In genomic region chr21:42311816-42312625, GRCh38 we compare ENCODE assay signal across 24 cellular contexts. TPM values are rescaled to one million over a fixed set of nuclear protein-coding genes. Genes with fewer than 3 reads are reported as not detected.
DNase-seq lines count a peak whose midpoint lies in the region; ATAC-seq and TF ChIP-seq lines count a peak whose summit lies in the region.
"Had no signal": no experiment of that assay in that cellular context is flagged by ENCODE, and none has a peak within 500 bp of the region (broad histone marks: within the 10 kb centered on the region; RNA-seq: fewer than 3 reads in every experiment).

No MANE protein-coding gene starts in this region.

- no peak overlapping the region for H4K91ac ChIP-seq in mesenchymal stem cell (ENCODE audit: low read length)

- no peak overlapping the region for H3K4me2 ChIP-seq in mesenchymal stem cell (ENCODE audit: low read length, poor library complexity, severe bottlenecking)

- H2AFZ ChIP-seq in mesenchymal stem cell (ENCODE audit: low read depth, low read length), result no peak overlapping the region

- peak; percentile 72 to 82 for ATAC-seq in left cardiac atrium
- no peak for ATAC-seq in activated CD8-positive, alpha-beta memory T cell treated with anti-CD3 and anti-CD28 coated beads, Interleukin-2, amount 10 ng/mL, durations not matched to agents 7 days and 5 days
- ATAC-seq in CD4-positive, alpha-beta T cell (ENCODE audit: poor library complexity), result no peak
- no peak for ATAC-seq in HG02610 (IDR thresholded peaks at IDR 0.05; ENCODE audit: unreplicated experiment)
- ATAC-seq in activated T-cell treated with anti-CD3 and anti-CD28 coated beads, Interleukin-2, amount 50 U/mL, for 4 hours, result no peak
- ATAC-seq: activated naive CD4-positive, alpha-beta T cell treated with anti-CD3 and anti-CD28 coated beads, Interleukin-2, amount 50 U/mL, for 72 hours; esophagus mucosa; T-helper 17 cell had no signal

- H3K27me3 ChIP-seq in left ventricle myocardium inferior (ENCODE audit: low read depth), result peaks cover 37% of the 10 kb centered on the region
- peaks cover 8 to 88% of the 10 kb centered on the region in 2 experiments for H3K27me3 ChIP-seq in mesenchymal stem cell (ENCODE audit: control insufficient read depth in 1 of 2, insufficient read depth in 1 of 2, low read length in 2 of 2)
- H3K27me3 ChIP-seq in CD4-positive, alpha-beta T cell (ENCODE audit: control insufficient read depth, insufficient read depth, low read length), result peaks cover 6% of the 10 kb centered on the region

- peak overlapping the region; percentile 48 for H2BK5ac ChIP-seq in mesenchymal stem cell (ENCODE audit: low read depth, low read length, poor library complexity, severe bottlenecking)

- H2BK12ac ChIP-seq in mesenchymal stem cell (ENCODE audit: low read length in 2 of 2), result no peak overlapping the region

- H3K4ac ChIP-seq in mesenchymal stem cell (ENCODE audit: low read depth in 1 of 2, low read length in 2 of 2), result no peak overlapping the region

- peaks cover 12% of the 10 kb centered on the region for H3K4me1 Mint-ChIP-seq in activated CD8-positive, alpha-beta memory T cell treated with anti-CD3 and anti-CD28 coated beads, Interleukin-2, amount 10 ng/mL, durations not matched to agents 7 days and 5 days
- H3K4me1 Mint-ChIP-seq in CD4-positive, alpha-beta T cell (ENCODE audit: low read depth), result peaks cover 9% of the 10 kb centered on the region
- peaks cover 4% of the 10 kb centered on the region for H3K4me1 Mint-ChIP-seq in activated T-cell treated with anti-CD3 and anti-CD28 coated beads, Interleukin-2, amount 50 U/mL, for 4 hours (ENCODE audit: low read depth)
- H3K4me1 Mint-ChIP-seq: memory B cell had no signal

- H3K27ac Mint-ChIP-seq in activated CD8-positive, alpha-beta memory T cell treated with anti-CD3 and anti-CD28 coated beads, Interleukin-2, amount 10 ng/mL, durations not matched to agents 7 days and 5 days, result no peak overlapping the region
- H3K27ac Mint-ChIP-seq in CD4-positive, alpha-beta T cell, result no peak overlapping the region
- H3K27ac Mint-ChIP-seq: activated CD4-positive, alpha-beta memory T cell treated with anti-CD3 and anti-CD28 coated beads for 36 hours; activated naive CD4-positive, alpha-beta T cell treated with anti-CD3 and anti-CD28 coated beads, Interleukin-2, amount 50 U/mL, for 72 hours; H9; memory B cell; nephron; progenitor cell of endocrine pancreas; T-helper 17 cell had no signal

- H3K9me3 Mint-ChIP-seq in activated CD8-positive, alpha-beta memory T cell treated with anti-CD3 and anti-CD28 coated beads, Interleukin-2, amount 10 ng/mL, durations not matched to agents 7 days and 5 days (ENCODE audit: low read depth), result no peaks in the 10 kb centered on the region
- H3K9me3 Mint-ChIP-seq in CD4-positive, alpha-beta T cell, result no peaks in the 10 kb centered on the region
- no peaks in the 10 kb centered on the region for H3K9me3 Mint-ChIP-seq in activated T-cell treated with anti-CD3 and anti-CD28 coated beads, Interleukin-2, amount 50 U/mL, for 4 hours
- H3K9me3 Mint-ChIP-seq: activated CD4-positive, alpha-beta memory T cell treated with anti-CD3 and anti-CD28 coated beads for 36 hours; activated naive CD4-positive, alpha-beta T cell treated with anti-CD3 and anti-CD28 coated beads, Interleukin-2, amount 50 U/mL, for 72 hours; H9; memory B cell; nephron had no signal

- DNase-seq in left cardiac atrium, result no peak
- no peak for DNase-seq in left ventricle myocardium inferior
- peak; percentile 28 for DNase-seq in activated CD8-positive, alpha-beta memory T cell treated with anti-CD3 and anti-CD28 coated beads, Interleukin-2, amount 10 ng/mL, durations not matched to agents 7 days and 5 days
- DNase-seq in mesenchymal stem cell, result no peak
- DNase-seq in CD4-positive, alpha-beta T cell, result no peak
- DNase-seq in activated T-cell treated with anti-CD3 and anti-CD28 coated beads, Interleukin-2, amount 50 U/mL, for 4 hours, result no peak
- DNase-seq: activated CD4-positive, alpha-beta memory T cell treated with anti-CD3 and anti-CD28 coated beads for 36 hours; effector memory CD4-positive, alpha-beta T cell; H9; kidney glomerular epithelial cell; NCI-H1436 treated with DMSO at 0.1 percent for 48 hours; NCI-H774; stimulated activated CD4-positive, alpha-beta T cell treated with anti-CD3 and anti-CD28 coated beads, Interleukin-2, amount 100 ng/mL, for 24 hours; stimulated activated naive CD4-positive, alpha-beta T cell; T-helper 17 cell; tibial artery had no signal

- no peaks in the 10 kb centered on the region for H3K36me3 Mint-ChIP-seq in activated CD8-positive, alpha-beta memory T cell treated with anti-CD3 and anti-CD28 coated beads, Interleukin-2, amount 10 ng/mL, durations not matched to agents 7 days and 5 days
- H3K36me3 Mint-ChIP-seq in CD4-positive, alpha-beta T cell (ENCODE audit: low read depth), result no peaks in the 10 kb centered on the region
- H3K36me3 Mint-ChIP-seq in activated T-cell treated with anti-CD3 and anti-CD28 coated beads, Interleukin-2, amount 50 U/mL, for 4 hours (ENCODE audit: insufficient read depth), result no peaks in the 10 kb centered on the region
- H3K36me3 Mint-ChIP-seq: activated CD4-positive, alpha-beta memory T cell treated with anti-CD3 and anti-CD28 coated beads for 36 hours; activated naive CD4-positive, alpha-beta T cell treated with anti-CD3 and anti-CD28 coated beads, Interleukin-2, amount 50 U/mL, for 72 hours; memory B cell had no signal

- no peak overlapping the region for H3K23ac ChIP-seq in mesenchymal stem cell (ENCODE audit: low read length in 2 of 2)

- CTCF ChIA-PET in activated CD8-positive, alpha-beta memory T cell treated with anti-CD3 and anti-CD28 coated beads, Interleukin-2, amount 10 ng/mL, durations not matched to agents 7 days and 5 days (lab: Charles Lee), result interaction anchor here (2.7 kb wide), 1 partner anchor 139 kb away, joined by 22 read pairs; no protein-coding TSS in a partner anchor
- CTCF ChIA-PET in CD4-positive, alpha-beta T cell (lab: Charles Lee), result no interaction called here

- H2BK120ac ChIP-seq in mesenchymal stem cell (ENCODE audit: low read depth, low read length), result no peak overlapping the region

- peaks cover 1% of the 10 kb centered on the region for H3K79me1 ChIP-seq in mesenchymal stem cell (replicated peaks; ENCODE audit: low read length, poor library complexity, severe bottlenecking)

- H2BK15ac ChIP-seq in mesenchymal stem cell (ENCODE audit: low read depth, poor library complexity, severe bottlenecking), result no peak overlapping the region

- 77% methylated on average over 20 of the region's 21 CpGs for WGBS in mesenchymal stem cell

- H3K9ac ChIP-seq in mesenchymal stem cell (ENCODE audit: low read length), result no peak overlapping the region

- no peak overlapping the region for H3K18ac ChIP-seq in mesenchymal stem cell (ENCODE audit: low read depth in 1 of 2, low read length in 2 of 2)

- H3K27ac ChIP-seq in left ventricle myocardium inferior (replicated peaks) (no peak overlapping the region), mesenchymal stem cell (ENCODE audit: low read length, poor library complexity, severe bottlenecking) (no peak overlapping the region)
- H3K27ac ChIP-seq in CD4-positive, alpha-beta T cell (ENCODE audit: low read depth, low read length), result no peak overlapping the region
- H3K27ac ChIP-seq: tibial artery had no signal

- peaks cover 6% of the 10 kb centered on the region for H3K27me3 Mint-ChIP-seq in activated CD8-positive, alpha-beta memory T cell treated with anti-CD3 and anti-CD28 coated beads, Interleukin-2, amount 10 ng/mL, durations not matched to agents 7 days and 5 days
- H3K27me3 Mint-ChIP-seq in CD4-positive, alpha-beta T cell, result peaks cover 12% of the 10 kb centered on the region
- H3K27me3 Mint-ChIP-seq in activated T-cell treated with anti-CD3 and anti-CD28 coated beads, Interleukin-2, amount 50 U/mL, for 4 hours (ENCODE audit: low read depth), result peaks cover under 1% of the 10 kb centered on the region

- no peak overlapping the region for H4K8ac ChIP-seq in mesenchymal stem cell (ENCODE audit: low read length)

- H3K36me3 ChIP-seq in left ventricle myocardium inferior, result no peaks in the 10 kb centered on the region
- peaks cover 0 to 7% of the 10 kb centered on the region in 2 experiments for H3K36me3 ChIP-seq in mesenchymal stem cell (ENCODE audit: control insufficient read depth in 1 of 2, insufficient read depth in 2 of 2, low read depth in 1 of 2, low read length in 2 of 2)
- H3K36me3 ChIP-seq: tibial artery had no signal

- H3K4me3 ChIP-seq in left ventricle myocardium inferior (no peak overlapping the region), mesenchymal stem cell (ENCODE audit: insufficient read depth in 1 of 2, low read depth in 1 of 2, low read length in 2 of 2) (no peak overlapping the region)
- H3K4me3 ChIP-seq: tibial artery had no signal

- H3K4me3 Mint-ChIP-seq in activated CD8-positive, alpha-beta memory T cell treated with anti-CD3 and anti-CD28 coated beads, Interleukin-2, amount 10 ng/mL, durations not matched to agents 7 days and 5 days, result no peak overlapping the region
- H3K4me3 Mint-ChIP-seq in CD4-positive, alpha-beta T cell, result no peak overlapping the region
- H3K4me3 Mint-ChIP-seq in activated T-cell treated with anti-CD3 and anti-CD28 coated beads, Interleukin-2, amount 50 U/mL, for 4 hours, result no peak overlapping the region
- H3K4me3 Mint-ChIP-seq: activated CD4-positive, alpha-beta memory T cell treated with anti-CD3 and anti-CD28 coated beads for 36 hours; H9; memory B cell; nephron; T-helper 17 cell had no signal

- H2AK5ac ChIP-seq in mesenchymal stem cell (ENCODE audit: low read length, severe bottlenecking), result peak overlapping the region; percentile 45

- no peaks in the 10 kb centered on the region for H3K9me3 ChIP-seq in left ventricle myocardium inferior (replicated peaks)
- no peaks in the 10 kb centered on the region for H3K9me3 ChIP-seq in mesenchymal stem cell (ENCODE audit: control insufficient read depth, low read length)
- no peaks in the 10 kb centered on the region for H3K9me3 ChIP-seq in CD4-positive, alpha-beta T cell (ENCODE audit: control insufficient read depth, low read length)
- H3K9me3 ChIP-seq: tibial artery had no signal

- no peak for TF ChIP-seq CTCF in left ventricle myocardium inferior (IDR thresholded peaks at IDR 0.05; ENCODE audit: borderline replicate concordance)
- no peak for TF ChIP-seq CTCF in CD4-positive, alpha-beta T cell (IDR thresholded peaks at IDR 0.05)

- no peak overlapping the region for H3K14ac ChIP-seq in mesenchymal stem cell (ENCODE audit: low read length in 2 of 2)

- POLR2A ChIA-PET in CD4-positive, alpha-beta T cell (lab: Charles Lee), result no interaction called here

- intact Hi-C loops in left cardiac atrium (cut with DNase I) (no loop called here), left ventricle myocardium inferior (cut with micrococcal nuclease) (no loop called here)
- intact Hi-C loops in CD4-positive, alpha-beta T cell (cut with DNase I, micrococcal nuclease), result no loop called here

- H3K4me1 ChIP-seq in left ventricle myocardium inferior (peaks cover 22% of the 10 kb centered on the region), mesenchymal stem cell (ENCODE audit: control insufficient read depth, insufficient read depth, low read depth, low read length) (peaks cover 48% of the 10 kb centered on the region)

RNA-seq across cellular contexts. Expression of gene TFF3, which starts 3.2 kb away (rescaled TPM):
- 1 to 10 TPM; 4.1 to 9.1 TPM for total RNA-seq in left cardiac atrium
- 2.9 TPM for total RNA-seq in left ventricle myocardium inferior
- not detected for total RNA-seq in activated CD8-positive, alpha-beta memory T cell treated with anti-CD3 and anti-CD28 coated beads, Interleukin-2, amount 10 ng/mL, durations not matched to agents 7 days and 5 days
- not detected for polyA plus RNA-seq in mesenchymal stem cell (2013, experiment 1 of 2)
- not detected for polyA plus RNA-seq in mesenchymal stem cell (2013, experiment 2 of 2)
- not detected for total RNA-seq in CD4-positive, alpha-beta T cell
- under 1 TPM in 2 of 3 donors, not detected in 1; 0.29 to 0.96 TPM for total RNA-seq in activated T-cell treated with anti-CD3 and anti-CD28 coated beads, Interleukin-2, amount 50 U/mL, for 4 hours
- total RNA-seq: activated CD4-positive, alpha-beta memory T cell treated with anti-CD3 and anti-CD28 coated beads for 36 hours; activated naive CD4-positive, alpha-beta T cell treated with anti-CD3 and anti-CD28 coated beads, Interleukin-2, amount 50 U/mL, for 72 hours; cerebellum; frontal cortex; T-helper 17 cell had no signal

RNA-seq across cellular contexts. Expression of gene TFF2, which starts 38.8 kb away (rescaled TPM):
- total RNA-seq in left cardiac atrium (not detected), left ventricle myocardium inferior (not detected)
- total RNA-seq in activated CD8-positive, alpha-beta memory T cell treated with anti-CD3 and anti-CD28 coated beads, Interleukin-2, amount 10 ng/mL, durations not matched to agents 7 days and 5 days, result not detected
- polyA plus RNA-seq in mesenchymal stem cell (2013, experiment 1 of 2), result not detected
- polyA plus RNA-seq in mesenchymal stem cell (2013, experiment 2 of 2), result not detected
- total RNA-seq in CD4-positive, alpha-beta T cell, result not detected
- not detected for total RNA-seq in activated T-cell treated with anti-CD3 and anti-CD28 coated beads, Interleukin-2, amount 50 U/mL, for 4 hours
- total RNA-seq: activated CD4-positive, alpha-beta memory T cell treated with anti-CD3 and anti-CD28 coated beads for 36 hours; activated naive CD4-positive, alpha-beta T cell treated with anti-CD3 and anti-CD28 coated beads, Interleukin-2, amount 50 U/mL, for 72 hours; cerebellum; esophagus mucosa; frontal cortex; H9; progenitor cell of endocrine pancreas; T-helper 17 cell had no signal

RNA-seq across cellular contexts. Expression of gene TFF1, which starts 54.3 kb away (rescaled TPM):
- total RNA-seq in left cardiac atrium, result not detected
- not detected for total RNA-seq in left ventricle myocardium inferior
- total RNA-seq in activated CD8-positive, alpha-beta memory T cell treated with anti-CD3 and anti-CD28 coated beads, Interleukin-2, amount 10 ng/mL, durations not matched to agents 7 days and 5 days, result not detected
- polyA plus RNA-seq in mesenchymal stem cell (2013, experiment 1 of 2), result not detected
- polyA plus RNA-seq in mesenchymal stem cell (2013, experiment 2 of 2), result not detected
- not detected for total RNA-seq in CD4-positive, alpha-beta T cell
- under 1 TPM in 1 of 3 donors, not detected in 2; 0.82 TPM for total RNA-seq in activated T-cell treated with anti-CD3 and anti-CD28 coated beads, Interleukin-2, amount 50 U/mL, for 4 hours
- total RNA-seq: activated CD4-positive, alpha-beta memory T cell treated with anti-CD3 and anti-CD28 coated beads for 36 hours; activated naive CD4-positive, alpha-beta T cell treated with anti-CD3 and anti-CD28 coated beads, Interleukin-2, amount 50 U/mL, for 72 hours; cerebellum; esophagus mucosa; frontal cortex; H9; T-helper 17 cell had no signal

Comparison
In these comparisons a context has a peak if more than half of its experiments do, and no peak if none do; other contexts are left out.
1. ATAC-seq: peak in left cardiac atrium (2 of 2); none in activated CD8-positive, alpha-beta memory T cell treated with anti-CD3 and anti-CD28 coated beads, Interleukin-2, amount 10 ng/mL, durations not matched to agents 7 days and 5 days (single experiment), CD4-positive, alpha-beta T cell (single experiment), HG02610 (single experiment) and activated T-cell treated with anti-CD3 and anti-CD28 coated beads, Interleukin-2, amount 50 U/mL, for 4 hours (0 of 2).